In the genomic region with DNA sequence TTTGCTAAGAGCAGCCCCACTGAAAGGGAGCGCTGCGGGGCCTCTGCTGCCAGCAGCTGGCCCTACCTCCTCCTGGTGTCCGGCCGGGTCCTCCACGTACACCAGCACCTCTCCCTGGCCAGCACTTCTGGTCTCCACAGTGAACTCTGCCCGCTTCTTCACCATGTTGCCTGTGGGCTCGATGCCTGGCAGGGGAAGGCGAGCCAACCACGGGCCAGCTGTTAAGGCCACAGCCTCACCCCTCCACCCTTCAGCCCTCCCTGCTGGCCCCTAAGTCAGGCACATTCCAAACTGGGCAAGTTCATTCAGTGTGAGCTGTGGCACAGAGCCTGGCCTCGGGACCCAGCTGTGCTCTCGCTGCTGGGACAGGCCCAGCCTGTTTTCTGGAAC, we compare ENCODE assay signal across 1 cellular context.
TF ChIP-seq lines count a peak whose summit lies in the region.

No MANE protein-coding gene starts in this region.

TF ChIP-seq in HepG2, 621 proteins besides CTCF, POLR2A, EP300 and RAD21:
- TF ChIP-seq RBM22 (optimal IDR thresholded peaks at IDR 0.05; ENCODE audit: low read length): peak; percentile 21
- no peak for TF ChIP-seq ZNF790 (CRISPR knock-in tag; IDR thresholded peaks at IDR 0.05; ENCODE audit: borderline replicate concordance)
- TF ChIP-seq ZNF7 (CRISPR knock-in tag; IDR thresholded peaks at IDR 0.05): no peak
- TF ChIP-seq POLR2G (IDR thresholded peaks at IDR 0.05; ENCODE audit: low read depth, low read length): peak; percentile 32; the same call in 1 of the 2 replicates
